Comparison of ENCODE assay signal across 9 cellular contexts in the genomic region with DNA sequence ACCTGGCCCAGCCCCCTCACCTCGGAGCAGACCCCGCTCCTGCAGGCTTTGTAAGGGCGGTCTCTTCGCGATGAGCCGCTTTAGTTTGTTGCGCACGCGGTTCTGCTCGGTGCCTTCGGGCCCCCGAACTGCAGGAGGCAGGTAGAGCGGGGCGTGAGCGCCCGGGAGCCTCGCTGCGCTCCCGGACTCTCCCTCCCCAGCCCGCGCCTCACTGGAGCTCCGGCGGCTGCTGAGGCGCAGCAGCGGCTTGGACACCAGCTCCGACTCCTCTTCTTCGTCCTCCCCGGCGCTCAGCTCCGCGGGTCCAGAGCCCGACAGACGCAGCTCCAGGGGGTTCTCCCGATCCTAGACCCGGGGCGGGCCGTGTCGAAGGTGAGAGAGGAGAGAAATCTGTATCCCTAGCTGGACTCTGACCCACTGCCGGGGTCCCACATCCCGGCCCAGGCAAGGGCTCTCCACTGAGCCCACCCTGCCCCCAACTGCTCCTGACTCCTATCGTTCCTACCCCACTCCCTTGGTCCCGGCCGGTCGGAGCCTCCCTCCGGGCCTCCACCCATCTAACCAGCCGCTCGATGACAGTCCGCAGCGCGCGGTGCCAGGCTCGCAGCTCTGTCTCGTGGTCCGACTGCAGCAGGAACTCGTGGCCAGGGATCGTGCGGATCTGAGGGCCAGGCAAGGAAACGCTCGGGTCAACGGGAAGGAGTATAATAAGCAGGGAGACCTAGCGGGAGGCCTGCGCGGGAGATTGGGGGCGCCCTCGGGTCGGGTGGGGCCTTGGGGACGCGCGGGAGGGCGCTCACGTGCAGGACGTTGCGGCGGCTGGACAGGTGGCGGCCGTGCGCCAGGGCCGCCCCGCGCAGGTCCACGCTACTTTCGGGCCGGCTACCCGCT. TPM values are rescaled to one million over a fixed set of nuclear protein-coding genes. Genes with fewer than 3 reads are reported as not detected.
DNase-seq lines count a peak whose midpoint lies in the region; ATAC-seq and TF ChIP-seq lines count a peak whose summit lies in the region.
"Had no signal": no experiment of that assay in that cellular context is flagged by ENCODE, and none has a peak within 500 bp of the region (broad histone marks: within the 10 kb centered on the region; RNA-seq: fewer than 3 reads in every experiment).

No MANE protein-coding gene starts in this region.

- H3K18ac ChIP-seq in mesenchymal stem cell (ENCODE audit: low read depth in 1 of 2, low read length in 2 of 2): no peak overlapping the region

- H2BK120ac ChIP-seq in mesenchymal stem cell (ENCODE audit: low read depth, low read length): no peak overlapping the region

- H3K27me3 ChIP-seq in BE2C (peaks cover 97% of the 10 kb centered on the region), colonic mucosa (peaks cover 37% of the 10 kb centered on the region), mesenchymal stem cell (ENCODE audit: control insufficient read depth in 1 of 2, insufficient read depth in 1 of 2, low read length in 2 of 2) (peaks cover 72 to 96% of the 10 kb centered on the region in 2 experiments), uterus (peaks cover 8 to 20% of the 10 kb centered on the region in 2 donors)

- DNase-seq in BE2C: peak; percentile 34
- no peak for DNase-seq in HFFc6
- no peak for DNase-seq in colonic mucosa
- peak; percentile 51 for DNase-seq in mesenchymal stem cell
- no peak for DNase-seq in uterus
- no peak for DNase-seq in midbrain (lab: John Stamatoyannopoulos, UW)
- no peak for DNase-seq in GF-D8 (lab: John Stamatoyannopoulos, UW)

- no peak for TF ChIP-seq POLR2A in uterus (IDR thresholded peaks at IDR 0.05)

- H3K27me3 Mint-ChIP-seq in HFFc6 (ENCODE audit: insufficient read depth): peaks cover 45% of the 10 kb centered on the region

- H3K4me3 Mint-ChIP-seq in HFFc6: peak overlapping the region; percentile 55

- no peak for TF ChIP-seq CTCF in BE2C (IDR thresholded peaks at IDR 0.05; ENCODE audit: low read depth, low read length)
- no peak for TF ChIP-seq CTCF in HFFc6 (IDR thresholded peaks at IDR 0.05)
- TF ChIP-seq CTCF in colonic mucosa (IDR thresholded peaks at IDR 0.05): no peak
- no peak for TF ChIP-seq CTCF in uterus (IDR thresholded peaks at IDR 0.05)

- H2BK15ac ChIP-seq in mesenchymal stem cell (ENCODE audit: low read depth, poor library complexity, severe bottlenecking): no peak overlapping the region

- no peak overlapping the region for H3K27ac ChIP-seq in colonic mucosa
- H3K27ac ChIP-seq in mesenchymal stem cell (ENCODE audit: low read length, poor library complexity, severe bottlenecking): no peak overlapping the region
- no peak overlapping the region for H3K27ac ChIP-seq in uterus

- H2BK12ac ChIP-seq in mesenchymal stem cell (ENCODE audit: low read length in 2 of 2): no peak overlapping the region

- H3K36me3 Mint-ChIP-seq in HFFc6 (ENCODE audit: low read depth): no peaks in the 10 kb centered on the region; the same call in 1 of the 2 replicates

- 0 out of 2 replicates have a peak overlapping the region, but pooled peaks have one; percentile 12 for H3K4me3 ChIP-seq in BE2C (ENCODE audit: low read depth, low read length)
- H3K4me3 ChIP-seq in colonic mucosa: peak overlapping the region; percentile 30
- H3K4me3 ChIP-seq in mesenchymal stem cell (ENCODE audit: insufficient read depth in 1 of 2, low read depth in 1 of 2, low read length in 2 of 2): peak overlapping the region; percentile 4 to 55
- H3K4me3 ChIP-seq in uterus: peak overlapping the region; percentile 6 to 18

- H4K8ac ChIP-seq in mesenchymal stem cell (ENCODE audit: low read length): no peak overlapping the region

- peak overlapping the region; percentile 24 for H2AFZ ChIP-seq in mesenchymal stem cell (ENCODE audit: low read depth, low read length)

- no peak overlapping the region for H3K4ac ChIP-seq in mesenchymal stem cell (ENCODE audit: low read depth in 1 of 2, low read length in 2 of 2)

- no peaks in the 10 kb centered on the region for H3K79me1 ChIP-seq in mesenchymal stem cell (replicated peaks; ENCODE audit: low read length, poor library complexity, severe bottlenecking)

- intact Hi-C loops in colonic mucosa (cut with DNase I): no loop called here
- intact Hi-C loops in uterus (cut with DNase I; ENCODE audit: low total_unique reads): no loop called here

- no peak overlapping the region for H2BK5ac ChIP-seq in mesenchymal stem cell (ENCODE audit: low read depth, low read length, poor library complexity, severe bottlenecking)

- peaks cover 26% of the 10 kb centered on the region for H3K4me1 Mint-ChIP-seq in HFFc6 (ENCODE audit: low read depth)

- no peak for ATAC-seq in HG02884 (IDR thresholded peaks at IDR 0.05; ENCODE audit: unreplicated experiment)
- ATAC-seq: HCT116 had no signal

- H3K23ac ChIP-seq in mesenchymal stem cell (ENCODE audit: low read length in 2 of 2): peak overlapping the region in 1 of 2 experiments; percentile 76

- peak overlapping the region; percentile 72 for H3K4me2 ChIP-seq in mesenchymal stem cell (ENCODE audit: low read length, poor library complexity, severe bottlenecking)

- no peak overlapping the region for H2AK5ac ChIP-seq in mesenchymal stem cell (ENCODE audit: low read length, severe bottlenecking)

- peak overlapping the region; percentile 35 to 44 for H3K9ac ChIP-seq in colonic mucosa (ENCODE audit: low read depth in 2 of 2, low read length in 2 of 2)
- no peak overlapping the region for H3K9ac ChIP-seq in mesenchymal stem cell (ENCODE audit: low read length)

- no peaks in the 10 kb centered on the region for H3K9me3 ChIP-seq in BE2C
- H3K9me3 ChIP-seq in colonic mucosa: no peaks in the 10 kb centered on the region
- no peaks in the 10 kb centered on the region for H3K9me3 ChIP-seq in mesenchymal stem cell (ENCODE audit: control insufficient read depth, low read length)
- H3K9me3 ChIP-seq in uterus: no peaks in the 10 kb centered on the region

- H3K9me3 Mint-ChIP-seq in HFFc6: no peaks in the 10 kb centered on the region

- no peak overlapping the region for H4K91ac ChIP-seq in mesenchymal stem cell (ENCODE audit: low read length)

- no peak overlapping the region for H3K27ac Mint-ChIP-seq in HFFc6

- H3K36me3 ChIP-seq in BE2C (no peaks in the 10 kb centered on the region), colonic mucosa (no peaks in the 10 kb centered on the region), mesenchymal stem cell (ENCODE audit: control insufficient read depth in 1 of 2, insufficient read depth in 2 of 2, low read depth in 1 of 2, low read length in 2 of 2) (no peaks in the 10 kb centered on the region), uterus (no peaks in the 10 kb centered on the region)

- H3K4me1 ChIP-seq in BE2C (no peaks in the 10 kb centered on the region), colonic mucosa (no peaks in the 10 kb centered on the region), mesenchymal stem cell (ENCODE audit: control insufficient read depth, insufficient read depth, low read depth, low read length) (peaks cover 17% of the 10 kb centered on the region), uterus (peaks cover 0 to 13% of the 10 kb centered on the region in 2 donors)

- WGBS in mesenchymal stem cell: 4% methylated on average over 56 of the region's 84 CpGs

- no peak overlapping the region for H3K14ac ChIP-seq in mesenchymal stem cell (ENCODE audit: low read length in 2 of 2)

RNA-seq across cellular contexts. Expression of a gene that starts 4.2 kb away (rescaled TPM):
- polyA plus RNA-seq in BE2C (2012; ENCODE audit: insufficient read depth, insufficient read length, low read depth): 1.4 TPM
- total RNA-seq in HFFc6 (2021; fragmentation: NEBNext Ultra II Directional; extraction: Animal tissue kit (Norgen Biotek cat#: 25700)): under 1 TPM in 5 of 6 experiments, not detected in 1; 0.11 to 0.85 (median 0.21) TPM
- total RNA-seq in colonic mucosa (1 to 10 TPM; 5.5 to 6.5 TPM), uterus (1 to 10 TPM; 1.5 to 8.1 (median 3.3) TPM)
- polyA plus RNA-seq in mesenchymal stem cell (2013, experiment 1 of 2): 0.07 TPM
- 0.12 TPM for polyA plus RNA-seq in mesenchymal stem cell (2013, experiment 2 of 2)

RNA-seq across cellular contexts. Expression of a gene that starts 12.4 kb away (rescaled TPM):
- polyA plus RNA-seq in BE2C (2012; ENCODE audit: insufficient read depth, insufficient read length, low read depth): 846 TPM
- 100 to 1,000 TPM; 179 to 207 (median 193) TPM for total RNA-seq in HFFc6 (2021; fragmentation: NEBNext Ultra II Directional; extraction: Animal tissue kit (Norgen Biotek cat#: 25700))
- total RNA-seq in colonic mucosa (100 to 1,000 TPM in 1 of 2 donors, 10 to 100 TPM in 1; 90.3 to 195 TPM), uterus (100 to 1,000 TPM in 1 of 4 donors, 10 to 100 TPM in 3; 29.1 to 160 (median 76.8) TPM)
- polyA plus RNA-seq in mesenchymal stem cell (2013, experiment 1 of 2): 410 TPM
- polyA plus RNA-seq in mesenchymal stem cell (2013, experiment 2 of 2): 418 TPM

RNA-seq across cellular contexts. Expression of a gene that starts 15.9 kb away (rescaled TPM):
- 1.5 TPM for polyA plus RNA-seq in BE2C (2012; ENCODE audit: insufficient read depth, insufficient read length, low read depth)
- 1 to 10 TPM; 3.9 to 5.8 (median 4.6) TPM for total RNA-seq in HFFc6 (2021; fragmentation: NEBNext Ultra II Directional; extraction: Animal tissue kit (Norgen Biotek cat#: 25700))
- total RNA-seq in colonic mucosa (1 to 10 TPM; 1.4 to 2.0 TPM), uterus (1 to 10 TPM in 2 of 4 donors, not detected in 2; 6.1 to 6.6 TPM)
- polyA plus RNA-seq in mesenchymal stem cell (2013, experiment 1 of 2): 4.8 TPM
- 3.2 TPM for polyA plus RNA-seq in mesenchymal stem cell (2013, experiment 2 of 2)

RNA-seq across cellular contexts. Expression of a gene that starts 20.4 kb away (rescaled TPM):
- polyA plus RNA-seq in BE2C (2012; ENCODE audit: insufficient read depth, insufficient read length, low read depth): 12.7 TPM
- under 1 TPM in 5 of 6 experiments, not detected in 1; 0.12 to 0.34 (median 0.18) TPM for total RNA-seq in HFFc6 (2021; fragmentation: NEBNext Ultra II Directional; extraction: Animal tissue kit (Norgen Biotek cat#: 25700))
- total RNA-seq in colonic mucosa: under 1 TPM in 1 of 2 donors, not detected in 1; 0.22 TPM
- polyA plus RNA-seq in mesenchymal stem cell (2013, experiment 1 of 2): 1.5 TPM
- polyA plus RNA-seq in mesenchymal stem cell (2013, experiment 2 of 2): 1.7 TPM
- total RNA-seq in uterus: not detected

RNA-seq across cellular contexts. Expression of a gene that starts 40.9 kb away (rescaled TPM):
- polyA plus RNA-seq in BE2C (2012; ENCODE audit: insufficient read depth, insufficient read length, low read depth): not detected
- not detected for total RNA-seq in HFFc6 (2021; fragmentation: NEBNext Ultra II Directional; extraction: Animal tissue kit (Norgen Biotek cat#: 25700))
- not detected for total RNA-seq in colonic mucosa
- polyA plus RNA-seq in mesenchymal stem cell (2013, experiment 1 of 2): 0.04 TPM
- not detected for polyA plus RNA-seq in mesenchymal stem cell (2013, experiment 2 of 2)
- total RNA-seq in uterus: not detected

Comparison
In these comparisons a context has a peak if more than half of its experiments do, and no peak if none do; other contexts are left out.
1. DNase-seq: peak in BE2C (single experiment) and mesenchymal stem cell (single experiment); none in HFFc6 (single experiment), colonic mucosa (single experiment), uterus (0 of 2), midbrain (single experiment) and GF-D8 (single experiment).
2. Peak in every context shown above with its lines, with median percentiles within 50 percentile points of each other: H3K4me3 ChIP-seq.